In the genomic region with DNA sequence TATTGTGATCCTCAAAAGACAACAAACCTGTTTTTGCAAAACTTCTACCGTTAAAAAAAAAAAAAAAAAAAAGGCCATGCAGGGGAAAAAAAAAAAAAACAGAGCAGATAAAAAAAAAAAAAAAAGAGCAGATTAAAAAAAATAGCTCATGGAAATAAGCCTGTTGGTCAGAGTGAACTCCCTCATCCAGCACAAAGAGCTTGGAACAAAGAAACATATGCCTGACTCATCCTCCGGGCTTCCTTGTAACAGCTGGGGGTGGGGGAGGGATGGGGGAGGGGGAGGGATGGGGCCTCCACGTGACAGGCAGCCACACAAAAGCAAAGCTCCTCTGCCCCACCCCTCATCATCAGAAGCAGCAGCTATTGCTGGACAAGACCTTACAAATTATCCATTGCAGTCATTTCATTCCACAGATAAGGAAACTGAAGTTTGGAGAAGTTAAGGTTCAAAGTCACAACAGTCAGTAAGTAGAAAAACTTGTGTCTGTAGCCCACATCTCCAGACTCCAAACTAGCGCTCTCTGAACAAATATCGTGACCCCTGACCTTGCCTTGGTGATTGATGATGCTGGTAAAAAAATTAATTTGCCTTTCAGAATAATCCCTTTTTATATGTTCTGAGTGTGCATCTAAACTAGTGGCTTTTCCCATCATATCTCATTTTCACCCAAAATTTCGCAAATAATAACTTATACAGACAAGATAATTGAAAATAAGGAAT, we compare ENCODE assay signal across 1 cellular context.
TF ChIP-seq lines count a peak whose summit lies in the region.

No MANE protein-coding gene starts in this region.

TF ChIP-seq in HepG2, 621 proteins besides CTCF, POLR2A, EP300 and RAD21 (continued from another document and continues in another):
- TF ChIP-seq, protein P1, sequence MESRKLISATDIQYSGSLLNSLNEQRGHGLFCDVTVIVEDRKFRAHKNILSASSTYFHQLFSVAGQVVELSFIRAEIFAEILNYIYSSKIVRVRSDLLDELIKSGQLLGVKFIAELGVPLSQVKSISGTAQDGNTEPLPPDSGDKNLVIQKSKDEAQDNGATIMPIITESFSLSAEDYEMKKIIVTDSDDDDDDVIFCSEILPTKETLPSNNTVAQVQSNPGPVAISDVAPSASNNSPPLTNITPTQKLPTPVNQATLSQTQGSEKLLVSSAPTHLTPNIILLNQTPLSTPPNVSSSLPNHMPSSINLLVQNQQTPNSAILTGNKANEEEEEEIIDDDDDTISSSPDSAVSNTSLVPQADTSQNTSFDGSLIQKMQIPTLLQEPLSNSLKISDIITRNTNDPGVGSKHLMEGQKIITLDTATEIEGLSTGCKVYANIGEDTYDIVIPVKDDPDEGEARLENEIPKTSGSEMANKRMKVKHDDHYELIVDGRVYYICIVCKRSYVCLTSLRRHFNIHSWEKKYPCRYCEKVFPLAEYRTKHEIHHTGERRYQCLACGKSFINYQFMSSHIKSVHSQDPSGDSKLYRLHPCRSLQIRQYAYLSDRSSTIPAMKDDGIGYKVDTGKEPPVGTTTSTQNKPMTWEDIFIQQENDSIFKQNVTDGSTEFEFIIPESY (CRISPR knock-in tag; IDR thresholded peaks at IDR 0.05) = peak; percentile 45; the same call in 1 of the 2 replicates
- TF ChIP-seq ZNF746 (CRISPR knock-in tag; IDR thresholded peaks at IDR 0.05) (no peak), YEATS4 (CRISPR knock-in tag; IDR thresholded peaks at IDR 0.05; ENCODE audit: borderline replicate concordance) (no peak), SP4 (CRISPR knock-in tag; IDR thresholded peaks at IDR 0.05) (no peak), FOSL2 (CRISPR knock-in tag; IDR thresholded peaks at IDR 0.05) (peak; percentile 77), ZNF292 (CRISPR knock-in tag; IDR thresholded peaks at IDR 0.05; ENCODE audit: borderline replicate concordance, low read depth) (no peak), NFIB (CRISPR knock-in tag; IDR thresholded peaks at IDR 0.05; ENCODE audit: borderline replicate concordance) (no peak), U2AF1 (optimal IDR thresholded peaks at IDR 0.05; ENCODE audit: low read depth, low read length) (no peak), ZNF10 (CRISPR knock-in tag; IDR thresholded peaks at IDR 0.05; ENCODE audit: borderline replicate concordance, low read depth) (no peak), RBFOX2 (IDR thresholded peaks at IDR 0.05; ENCODE audit: low read depth, low read length) (0 out of 2 replicates have a peak, but pooled peaks have one; percentile 15), HNRNPL (IDR thresholded peaks at IDR 0.05; ENCODE audit: low read depth, low read length) (no peak), FOXJ3 (CRISPR knock-in tag; IDR thresholded peaks at IDR 0.05; ENCODE audit: borderline replicate concordance) (no peak), SRY (CRISPR knock-in tag; IDR thresholded peaks at IDR 0.05) (no peak), EEA1 (CRISPR knock-in tag; IDR thresholded peaks at IDR 0.05; ENCODE audit: borderline replicate concordance) (no peak), KDM2A (CRISPR knock-in tag; IDR thresholded peaks at IDR 0.05; ENCODE audit: borderline replicate concordance, low read depth) (no peak), TOE1 (CRISPR knock-in tag; IDR thresholded peaks at IDR 0.05) (no peak), ZBTB42 (CRISPR knock-in tag; IDR thresholded peaks at IDR 0.05) (no peak), GATAD2A (CRISPR knock-in tag; IDR thresholded peaks at IDR 0.05) (0 out of 2 replicates have a peak, but pooled peaks have one; percentile 7), MED1 (CRISPR knock-in tag; IDR thresholded peaks at IDR 0.05) (0 out of 2 replicates have a peak, but pooled peaks have one; percentile 27), HHEX (CRISPR knock-in tag; IDR thresholded peaks at IDR 0.05) (no peak), SOX13 (IDR thresholded peaks at IDR 0.05) (no peak), SOX13 (CRISPR knock-in tag; conservative IDR thresholded peaks at IDR 0.05 in 1 of 2, IDR thresholded peaks at IDR 0.05 in 1 of 2) (peak in 1 of 2 experiments; percentile 78; a peak in 2 of 4 replicates), NR2F6 (IDR thresholded peaks at IDR 0.05) (peak; percentile 65), NR2F6 (CRISPR knock-in tag; IDR thresholded peaks at IDR 0.05) (no peak), REXO4 (CRISPR knock-in tag; IDR thresholded peaks at IDR 0.05; ENCODE audit: borderline replicate concordance) (no peak), BHLHE40 (IDR thresholded peaks at IDR 0.05; ENCODE audit: low read length) (peak; percentile 66)
- TF ChIP-seq, protein P2, sequence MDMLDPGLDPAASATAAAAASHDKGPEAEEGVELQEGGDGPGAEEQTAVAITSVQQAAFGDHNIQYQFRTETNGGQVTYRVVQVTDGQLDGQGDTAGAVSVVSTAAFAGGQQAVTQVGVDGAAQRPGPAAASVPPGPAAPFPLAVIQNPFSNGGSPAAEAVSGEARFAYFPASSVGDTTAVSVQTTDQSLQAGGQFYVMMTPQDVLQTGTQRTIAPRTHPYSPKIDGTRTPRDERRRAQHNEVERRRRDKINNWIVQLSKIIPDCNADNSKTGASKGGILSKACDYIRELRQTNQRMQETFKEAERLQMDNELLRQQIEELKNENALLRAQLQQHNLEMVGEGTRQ (IDR thresholded peaks at IDR 0.05; ENCODE audit: low read depth, low read length) = peak; percentile 34; the same call in 1 of the 2 replicates
- TF ChIP-seq, protein P2 (CRISPR knock-in tag; IDR thresholded peaks at IDR 0.05; ENCODE audit: borderline replicate concordance) = peak; percentile 31; the same call in 1 of the 2 replicates
- TF ChIP-seq, protein P3, sequence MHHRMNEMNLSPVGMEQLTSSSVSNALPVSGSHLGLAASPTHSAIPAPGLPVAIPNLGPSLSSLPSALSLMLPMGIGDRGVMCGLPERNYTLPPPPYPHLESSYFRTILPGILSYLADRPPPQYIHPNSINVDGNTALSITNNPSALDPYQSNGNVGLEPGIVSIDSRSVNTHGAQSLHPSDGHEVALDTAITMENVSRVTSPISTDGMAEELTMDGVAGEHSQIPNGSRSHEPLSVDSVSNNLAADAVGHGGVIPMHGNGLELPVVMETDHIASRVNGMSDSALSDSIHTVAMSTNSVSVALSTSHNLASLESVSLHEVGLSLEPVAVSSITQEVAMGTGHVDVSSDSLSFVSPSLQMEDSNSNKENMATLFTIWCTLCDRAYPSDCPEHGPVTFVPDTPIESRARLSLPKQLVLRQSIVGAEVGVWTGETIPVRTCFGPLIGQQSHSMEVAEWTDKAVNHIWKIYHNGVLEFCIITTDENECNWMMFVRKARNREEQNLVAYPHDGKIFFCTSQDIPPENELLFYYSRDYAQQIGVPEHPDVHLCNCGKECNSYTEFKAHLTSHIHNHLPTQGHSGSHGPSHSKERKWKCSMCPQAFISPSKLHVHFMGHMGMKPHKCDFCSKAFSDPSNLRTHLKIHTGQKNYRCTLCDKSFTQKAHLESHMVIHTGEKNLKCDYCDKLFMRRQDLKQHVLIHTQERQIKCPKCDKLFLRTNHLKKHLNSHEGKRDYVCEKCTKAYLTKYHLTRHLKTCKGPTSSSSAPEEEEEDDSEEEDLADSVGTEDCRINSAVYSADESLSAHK (CRISPR knock-in tag; IDR thresholded peaks at IDR 0.05; ENCODE audit: borderline replicate concordance) = no peak
- TF ChIP-seq, protein P4, sequence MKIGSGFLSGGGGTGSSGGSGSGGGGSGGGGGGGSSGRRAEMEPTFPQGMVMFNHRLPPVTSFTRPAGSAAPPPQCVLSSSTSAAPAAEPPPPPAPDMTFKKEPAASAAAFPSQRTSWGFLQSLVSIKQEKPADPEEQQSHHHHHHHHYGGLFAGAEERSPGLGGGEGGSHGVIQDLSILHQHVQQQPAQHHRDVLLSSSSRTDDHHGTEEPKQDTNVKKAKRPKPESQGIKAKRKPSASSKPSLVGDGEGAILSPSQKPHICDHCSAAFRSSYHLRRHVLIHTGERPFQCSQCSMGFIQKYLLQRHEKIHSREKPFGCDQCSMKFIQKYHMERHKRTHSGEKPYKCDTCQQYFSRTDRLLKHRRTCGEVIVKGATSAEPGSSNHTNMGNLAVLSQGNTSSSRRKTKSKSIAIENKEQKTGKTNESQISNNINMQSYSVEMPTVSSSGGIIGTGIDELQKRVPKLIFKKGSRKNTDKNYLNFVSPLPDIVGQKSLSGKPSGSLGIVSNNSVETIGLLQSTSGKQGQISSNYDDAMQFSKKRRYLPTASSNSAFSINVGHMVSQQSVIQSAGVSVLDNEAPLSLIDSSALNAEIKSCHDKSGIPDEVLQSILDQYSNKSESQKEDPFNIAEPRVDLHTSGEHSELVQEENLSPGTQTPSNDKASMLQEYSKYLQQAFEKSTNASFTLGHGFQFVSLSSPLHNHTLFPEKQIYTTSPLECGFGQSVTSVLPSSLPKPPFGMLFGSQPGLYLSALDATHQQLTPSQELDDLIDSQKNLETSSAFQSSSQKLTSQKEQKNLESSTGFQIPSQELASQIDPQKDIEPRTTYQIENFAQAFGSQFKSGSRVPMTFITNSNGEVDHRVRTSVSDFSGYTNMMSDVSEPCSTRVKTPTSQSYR (CRISPR knock-in tag; IDR thresholded peaks at IDR 0.05; ENCODE audit: borderline replicate concordance) = peak; percentile 76; the same call in 1 of the 2 replicates
- TF ChIP-seq, protein P5, sequence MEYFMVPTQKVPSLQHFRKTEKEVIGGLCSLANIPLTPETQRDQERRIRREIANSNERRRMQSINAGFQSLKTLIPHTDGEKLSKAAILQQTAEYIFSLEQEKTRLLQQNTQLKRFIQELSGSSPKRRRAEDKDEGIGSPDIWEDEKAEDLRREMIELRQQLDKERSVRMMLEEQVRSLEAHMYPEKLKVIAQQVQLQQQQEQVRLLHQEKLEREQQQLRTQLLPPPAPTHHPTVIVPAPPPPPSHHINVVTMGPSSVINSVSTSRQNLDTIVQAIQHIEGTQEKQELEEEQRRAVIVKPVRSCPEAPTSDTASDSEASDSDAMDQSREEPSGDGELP (IDR thresholded peaks at IDR 0.05; ENCODE audit: borderline replicate concordance, low read depth) = peak; percentile 65; the same call in 1 of the 2 replicates
- TF ChIP-seq, protein P6, sequence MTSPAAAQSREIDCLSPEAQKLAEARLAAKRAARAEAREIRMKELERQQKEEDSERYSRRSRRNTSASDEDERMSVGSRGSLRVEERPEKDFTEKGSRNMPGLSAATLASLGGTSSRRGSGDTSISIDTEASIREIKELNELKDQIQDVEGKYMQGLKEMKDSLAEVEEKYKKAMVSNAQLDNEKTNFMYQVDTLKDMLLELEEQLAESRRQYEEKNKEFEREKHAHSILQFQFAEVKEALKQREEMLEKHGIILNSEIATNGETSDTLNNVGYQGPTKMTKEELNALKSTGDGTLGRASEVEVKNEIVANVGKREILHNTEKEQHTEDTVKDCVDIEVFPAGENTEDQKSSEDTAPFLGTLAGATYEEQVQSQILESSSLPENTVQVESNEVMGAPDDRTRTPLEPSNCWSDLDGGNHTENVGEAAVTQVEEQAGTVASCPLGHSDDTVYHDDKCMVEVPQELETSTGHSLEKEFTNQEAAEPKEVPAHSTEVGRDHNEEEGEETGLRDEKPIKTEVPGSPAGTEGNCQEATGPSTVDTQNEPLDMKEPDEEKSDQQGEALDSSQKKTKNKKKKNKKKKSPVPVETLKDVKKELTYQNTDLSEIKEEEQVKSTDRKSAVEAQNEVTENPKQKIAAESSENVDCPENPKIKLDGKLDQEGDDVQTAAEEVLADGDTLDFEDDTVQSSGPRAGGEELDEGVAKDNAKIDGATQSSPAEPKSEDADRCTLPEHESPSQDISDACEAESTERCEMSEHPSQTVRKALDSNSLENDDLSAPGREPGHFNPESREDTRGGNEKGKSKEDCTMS (CRISPR knock-in tag; conservative IDR thresholded peaks at IDR 0.05) = no peak
- TF ChIP-seq, protein P7, sequence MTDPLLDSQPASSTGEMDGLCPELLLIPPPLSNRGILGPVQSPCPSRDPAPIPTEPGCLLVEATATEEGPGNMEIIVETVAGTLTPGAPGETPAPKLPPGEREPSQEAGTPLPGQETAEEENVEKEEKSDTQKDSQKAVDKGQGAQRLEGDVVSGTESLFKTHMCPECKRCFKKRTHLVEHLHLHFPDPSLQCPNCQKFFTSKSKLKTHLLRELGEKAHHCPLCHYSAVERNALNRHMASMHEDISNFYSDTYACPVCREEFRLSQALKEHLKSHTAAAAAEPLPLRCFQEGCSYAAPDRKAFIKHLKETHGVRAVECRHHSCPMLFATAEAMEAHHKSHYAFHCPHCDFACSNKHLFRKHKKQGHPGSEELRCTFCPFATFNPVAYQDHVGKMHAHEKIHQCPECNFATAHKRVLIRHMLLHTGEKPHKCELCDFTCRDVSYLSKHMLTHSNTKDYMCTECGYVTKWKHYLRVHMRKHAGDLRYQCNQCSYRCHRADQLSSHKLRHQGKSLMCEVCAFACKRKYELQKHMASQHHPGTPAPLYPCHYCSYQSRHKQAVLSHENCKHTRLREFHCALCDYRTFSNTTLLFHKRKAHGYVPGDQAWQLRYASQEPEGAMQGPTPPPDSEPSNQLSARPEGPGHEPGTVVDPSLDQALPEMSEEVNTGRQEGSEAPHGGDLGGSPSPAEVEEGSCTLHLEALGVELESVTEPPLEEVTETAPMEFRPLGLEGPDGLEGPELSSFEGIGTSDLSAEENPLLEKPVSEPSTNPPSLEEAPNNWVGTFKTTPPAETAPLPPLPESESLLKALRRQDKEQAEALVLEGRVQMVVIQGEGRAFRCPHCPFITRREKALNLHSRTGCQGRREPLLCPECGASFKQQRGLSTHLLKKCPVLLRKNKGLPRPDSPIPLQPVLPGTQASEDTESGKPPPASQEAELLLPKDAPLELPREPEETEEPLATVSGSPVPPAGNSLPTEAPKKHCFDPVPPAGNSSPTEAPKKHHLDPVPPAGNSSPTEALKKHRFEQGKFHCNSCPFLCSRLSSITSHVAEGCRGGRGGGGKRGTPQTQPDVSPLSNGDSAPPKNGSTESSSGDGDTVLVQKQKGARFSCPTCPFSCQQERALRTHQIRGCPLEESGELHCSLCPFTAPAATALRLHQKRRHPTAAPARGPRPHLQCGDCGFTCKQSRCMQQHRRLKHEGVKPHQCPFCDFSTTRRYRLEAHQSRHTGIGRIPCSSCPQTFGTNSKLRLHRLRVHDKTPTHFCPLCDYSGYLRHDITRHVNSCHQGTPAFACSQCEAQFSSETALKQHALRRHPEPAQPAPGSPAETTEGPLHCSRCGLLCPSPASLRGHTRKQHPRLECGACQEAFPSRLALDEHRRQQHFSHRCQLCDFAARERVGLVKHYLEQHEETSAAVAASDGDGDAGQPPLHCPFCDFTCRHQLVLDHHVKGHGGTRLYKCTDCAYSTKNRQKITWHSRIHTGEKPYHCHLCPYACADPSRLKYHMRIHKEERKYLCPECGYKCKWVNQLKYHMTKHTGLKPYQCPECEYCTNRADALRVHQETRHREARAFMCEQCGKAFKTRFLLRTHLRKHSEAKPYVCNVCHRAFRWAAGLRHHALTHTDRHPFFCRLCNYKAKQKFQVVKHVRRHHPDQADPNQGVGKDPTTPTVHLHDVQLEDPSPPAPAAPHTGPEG (CRISPR knock-in tag; IDR thresholded peaks at IDR 0.05) = no peak
- TF ChIP-seq, protein P8, sequence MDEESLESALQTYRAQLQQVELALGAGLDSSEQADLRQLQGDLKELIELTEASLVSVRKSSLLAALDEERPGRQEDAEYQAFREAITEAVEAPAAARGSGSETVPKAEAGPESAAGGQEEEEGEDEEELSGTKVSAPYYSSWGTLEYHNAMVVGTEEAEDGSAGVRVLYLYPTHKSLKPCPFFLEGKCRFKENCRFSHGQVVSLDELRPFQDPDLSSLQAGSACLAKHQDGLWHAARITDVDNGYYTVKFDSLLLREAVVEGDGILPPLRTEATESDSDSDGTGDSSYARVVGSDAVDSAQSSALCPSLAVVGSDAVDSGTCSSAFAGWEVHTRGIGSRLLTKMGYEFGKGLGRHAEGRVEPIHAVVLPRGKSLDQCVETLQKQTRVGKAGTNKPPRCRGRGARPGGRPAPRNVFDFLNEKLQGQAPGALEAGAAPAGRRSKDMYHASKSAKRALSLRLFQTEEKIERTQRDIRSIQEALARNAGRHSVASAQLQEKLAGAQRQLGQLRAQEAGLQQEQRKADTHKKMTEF (CRISPR knock-in tag; IDR thresholded peaks at IDR 0.05) = 0 out of 2 replicates have a peak, but pooled peaks have one; percentile 14
